In the genomic region with DNA sequence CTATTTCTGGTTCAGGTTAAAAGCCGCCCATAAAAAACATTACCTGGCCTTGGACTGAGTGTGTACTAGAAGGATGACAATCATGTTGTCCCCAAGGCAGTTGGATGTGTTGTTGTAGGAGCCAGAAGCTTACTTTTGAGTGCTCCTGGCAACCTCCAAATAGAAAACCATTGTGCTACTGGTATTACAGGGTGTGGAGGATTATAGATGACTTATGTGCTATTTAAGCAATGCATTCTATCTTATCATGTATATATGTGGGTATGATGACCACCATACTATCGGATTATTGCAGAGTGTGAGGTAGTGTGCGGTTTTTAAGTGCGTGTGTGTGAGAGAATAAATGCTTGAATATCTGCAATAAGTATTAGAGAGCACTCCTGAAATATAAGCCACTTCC, we compare ENCODE assay signal across 13 cellular contexts. TPM values are rescaled to one million over a fixed set of nuclear protein-coding genes. Genes with fewer than 3 reads are reported as not detected.
DNase-seq lines count a peak whose midpoint lies in the region; ATAC-seq, FAIRE-seq and TF ChIP-seq lines count a peak whose summit lies in the region.
"Had no signal": no experiment of that assay in that cellular context is flagged by ENCODE, and none has a peak within 500 bp of the region (broad histone marks: within the 10 kb centered on the region; RNA-seq: fewer than 3 reads in every experiment).

No MANE protein-coding gene starts in this region.

- H2BK5ac ChIP-seq in IMR-90 (ENCODE audit: low read depth, low read length, poor library complexity, severe bottlenecking): no peak overlapping the region

- H3K14ac ChIP-seq in IMR-90 (replicated peaks; ENCODE audit: low read depth, low read length): 0 out of 2 replicates have a peak overlapping the region, but pooled peaks have one; percentile 42

- dilution Hi-C loops in IMR-90 (cut with HindIII; ENCODE audit: low sequenced_read_pairs, unreplicated experiment): no loop called here

- H3K9ac ChIP-seq in IMR-90 (ENCODE audit: low read depth, low read length) (no peak overlapping the region), GM12878 (ENCODE audit: control insufficient read depth, insufficient read depth, low read length) (no peak overlapping the region)
- H3K9ac ChIP-seq: parathyroid adenoma had no signal

- POLR2A ChIA-PET in IMR-90 (lab: Charles Lee; ENCODE audit: unreplicated experiment) (interaction anchor here (0.5 kb wide), 1 partner anchor 10 kb away, joined by 3 read pairs; no protein-coding TSS in a partner anchor), GM12878 (lab: Charles Lee) (interaction anchor here (1.1 to 5.5 kb wide), 5 partner anchors 9 to 117 kb away, joined by 4 to 40 read pairs (median 5); partner anchors contain the start of gene MBNL1)

- H4K8ac ChIP-seq in IMR-90 (ENCODE audit: low read depth in 2 of 2, low read length in 2 of 2): no peak overlapping the region

- TF ChIP-seq POLR2A in IMR-90 (IDR thresholded peaks at IDR 0.05; ENCODE audit: low read depth, low read length) (no peak), GM12878 (IDR thresholded peaks at IDR 0.05; ENCODE audit: low read depth, low read length) (no peak)

- H3K4me1 Mint-ChIP-seq in CD14-positive monocyte: peaks cover 85% of the 10 kb centered on the region

- no peaks in the 10 kb centered on the region for H3K27me3 ChIP-seq in IMR-90 (ENCODE audit: control insufficient read depth, insufficient read depth, low read length)
- H3K27me3 ChIP-seq in GM12878 (replicated peaks in 1 of 2; ENCODE audit: control insufficient read depth in 2 of 2, insufficient read depth in 2 of 2, low read length in 1 of 2): no peaks in the 10 kb centered on the region
- no peaks in the 10 kb centered on the region for H3K27me3 ChIP-seq in pancreas
- H3K27me3 ChIP-seq: left lung had no signal

- no peaks in the 10 kb centered on the region for H3K9me3 Mint-ChIP-seq in CD14-positive monocyte
- H3K9me3 Mint-ChIP-seq: brain had no signal

- H3K18ac ChIP-seq in IMR-90 (ENCODE audit: low read depth, low read length): peak overlapping the region; percentile 5; the same call in 1 of the 2 replicates

- SMC1A ChIA-PET in GM12878 (lab: Charles Lee; ENCODE audit: uncharacterized antibody, unreplicated experiment): interaction anchor here (0.9 to 10.8 kb wide), 16 partner anchors 12 to 187 kb away, joined by 3 to 160 read pairs (median 7); partner anchors contain the start of gene MBNL1

- DNase-seq in CD14-positive monocyte (ENCODE audit: low spot score) (no peak), IMR-90 (no peak), GM12878 (ENCODE audit: low read depth, low spot score) (no peak), pancreas (no peak), AG08396 (ENCODE audit: low spot score) (no peak), NCI-H1436 (lab: John Stamatoyannopoulos, UW) (no peak), left ventricle myocardium superior (no peak)
- DNase-seq: left lung, NCI-H2171 had no signal

- H3K27ac ChIP-seq in IMR-90 (ENCODE audit: insufficient read depth, low read length) (no peak overlapping the region), GM12878 (ENCODE audit: control insufficient read depth, insufficient read depth) (peak overlapping the region; percentile 63), pancreas (peak overlapping the region in 3 of 4 donors; percentile 58 to 81 (median 62))
- H3K27ac ChIP-seq: C4-2B, parathyroid adenoma had no signal

- H4K91ac ChIP-seq in IMR-90 (ENCODE audit: insufficient read depth, low read depth, low read length): no peak overlapping the region

- BruUV-seq in IMR-90 (replicated peaks; lab: Mats Ljungman, UMichigan) (no TSS peak), GM12878 (replicated peaks; lab: Mats Ljungman, UMichigan) (no TSS peak)

- peaks cover 10% of the 10 kb centered on the region; the same call in 1 of the 2 replicates for H3K4me1 ChIP-seq in IMR-90 (ENCODE audit: control insufficient read depth, insufficient read depth, low read length)
- H3K4me1 ChIP-seq in GM12878 (ENCODE audit: control insufficient read depth, insufficient read depth, low read length): peaks cover 36% of the 10 kb centered on the region
- peaks cover 5 to 30% (median 22%) of the 10 kb centered on the region in 3 donors for H3K4me1 ChIP-seq in pancreas
- H3K4me1 ChIP-seq: parathyroid adenoma had no signal

- H3K4ac ChIP-seq in IMR-90 (ENCODE audit: low read depth, low read length): no peak overlapping the region

- H3K23ac ChIP-seq in IMR-90 (ENCODE audit: low read depth, low read length): no peak overlapping the region

- H3K36me3 ChIP-seq in IMR-90 (ENCODE audit: control insufficient read depth, insufficient read depth, low read length): no peaks in the 10 kb centered on the region
- H3K36me3 ChIP-seq in GM12878 (ENCODE audit: control insufficient read depth in 2 of 2, insufficient read depth in 2 of 2, low read length in 1 of 2): no peaks in the 10 kb centered on the region
- no peaks in the 10 kb centered on the region for H3K36me3 ChIP-seq in pancreas
- H3K36me3 ChIP-seq: left lung had no signal

- no peak for TF ChIP-seq EP300 in GM12878 (IDR thresholded peaks at IDR 0.05; ENCODE audit: borderline replicate concordance in 1 of 2, control insufficient read depth in 1 of 2, low read depth in 2 of 2, low read length in 2 of 2)

- no peak for ATAC-seq in IMR-90 (ENCODE audit: low read depth)
- peak; percentile 8 for ATAC-seq in GM12878
- ATAC-seq in pancreas: no peak
- no peak for ATAC-seq in HG03571 (IDR thresholded peaks at IDR 0.05; ENCODE audit: unreplicated experiment)
- ATAC-seq in left ventricle myocardium superior: no peak

- H3K27me3 Mint-ChIP-seq in CD14-positive monocyte (ENCODE audit: low read depth in 3 of 3): no peaks in the 10 kb centered on the region

- CTCF ChIA-PET in IMR-90 (lab: Yijun Ruan, JAX) (no interaction called here), GM12878 (lab: Yijun Ruan, JAX) (interaction anchor here (1.2 to 6.5 kb wide), 5 partner anchors 12 to 187 kb away, joined by 3 to 47 read pairs (median 4); partner anchors contain the start of gene MBNL1)

- FAIRE-seq in GM12878 (lab: Jason Lieb, UNC) (no peak), pancreas (lab: Jason Lieb, UNC) (no peak)

- H2BK20ac ChIP-seq in IMR-90 (ENCODE audit: low read depth, low read length): no peak overlapping the region

- WGBS in IMR-90 (ENCODE audit: extremely low coverage in 2 of 2, insufficient read length in 1 of 2), 2 experiments: 100% methylated on average over 1 of the region's 4 CpGs; no CpG with 5 or more reads in 1 of the 2 experiments
- 11% methylated on average over 4 of the region's 4 CpGs for WGBS in GM12878 (ENCODE audit: insufficient coverage, insufficient replicate concordance, low lambda C conversion rate, missing lambda C conversion rate)
- 90 to 92% methylated on average over 4 of the region's 4 CpGs for WGBS in pancreas, 2 donors

- H3K4me3 Mint-ChIP-seq in CD14-positive monocyte: no peak overlapping the region
- H3K4me3 Mint-ChIP-seq: brain had no signal

- RAD21 ChIA-PET in GM12878 (lab: Charles Lee; ENCODE audit: unreplicated experiment): interaction anchor here (0.5 to 7.5 kb wide), 13 partner anchors 12 to 187 kb away, joined by 3 to 108 read pairs (median 4); partner anchors contain the start of gene MBNL1

- intact Hi-C loops in CD14-positive monocyte (cut with micrococcal nuclease): no loop called here
- intact Hi-C loops in IMR-90 (cut with micrococcal nuclease): no loop called here
- intact Hi-C loops in GM12878 (cut with micrococcal nuclease; ENCODE audit: unreplicated experiment): no loop called here
- intact Hi-C loops in pancreas (cut with DNase I): no loop called here
- intact Hi-C loops in left ventricle myocardium superior (cut with micrococcal nuclease): no loop called here

- H3K4me3 ChIP-seq in IMR-90 (ENCODE audit: insufficient read depth, low read depth, low read length) (no peak overlapping the region), GM12878 (no peak overlapping the region; the same call in 1 of the 2 replicates), pancreas (no peak overlapping the region)
- H3K4me3 ChIP-seq: left lung had no signal

- H3K9me3 ChIP-seq in IMR-90 (ENCODE audit: control insufficient read depth, insufficient read depth, low read length) (no peaks in the 10 kb centered on the region), GM12878 (replicated peaks; ENCODE audit: control insufficient read depth, insufficient read depth, low read length) (peaks cover 4% of the 10 kb centered on the region), pancreas (no peaks in the 10 kb centered on the region)
- H3K9me3 ChIP-seq: left lung had no signal

- H4K20me1 ChIP-seq in IMR-90 (ENCODE audit: insufficient read depth, low read length) (no peaks in the 10 kb centered on the region), GM12878 (ENCODE audit: control insufficient read depth, insufficient read depth) (no peaks in the 10 kb centered on the region)

- in situ Hi-C loops in IMR-90 (cut with MboI; ENCODE audit: low sequenced_read_pairs): no loop called here
- in situ Hi-C loops in GM12878 (cut with MboI): no loop called here

- TF ChIP-seq CTCF in CD14-positive monocyte (IDR thresholded peaks at IDR 0.05) (no peak), IMR-90 (conservative IDR thresholded peaks at IDR 0.05; ENCODE audit: low read depth, low read length) (no peak), GM12878 (IDR thresholded peaks at IDR 0.05 in 2 of 3, conservative IDR thresholded peaks at IDR 0.05 in 1 of 3; ENCODE audit: control insufficient read depth in 2 of 3, extremely low read depth in 1 of 3, insufficient read depth in 1 of 3, low read depth in 3 of 3, low read length in 3 of 3) (no peak), pancreas (IDR thresholded peaks at IDR 0.05) (no peak)

- no peak overlapping the region for H2AK9ac ChIP-seq in IMR-90 (replicated peaks; ENCODE audit: low read depth, low read length, poor library complexity)

- H4K5ac ChIP-seq in IMR-90 (ENCODE audit: low read depth, low read length): no peak overlapping the region

- no peak for TF ChIP-seq RAD21 in IMR-90 (IDR thresholded peaks at IDR 0.05; ENCODE audit: low read length)
- no peak for TF ChIP-seq RAD21 in GM12878 (IDR thresholded peaks at IDR 0.05; ENCODE audit: insufficient read depth, low read depth, low read length)

- H3K4me2 ChIP-seq in IMR-90 (ENCODE audit: low read depth, low read length) (no peak overlapping the region), GM12878 (ENCODE audit: control insufficient read depth, insufficient read depth) (peak overlapping the region; percentile 56)

- H3K79me2 ChIP-seq in GM12878 (ENCODE audit: control insufficient read depth, insufficient read depth, low read length): peaks cover 19% of the 10 kb centered on the region
- H3K79me2 ChIP-seq: parathyroid adenoma had no signal

- no peak overlapping the region for H2AK5ac ChIP-seq in IMR-90 (ENCODE audit: low read depth, low read length)

- no peaks in the 10 kb centered on the region for H3K9me1 ChIP-seq in IMR-90 (ENCODE audit: insufficient read depth, low read length)

- no peak overlapping the region for H2BK120ac ChIP-seq in IMR-90 (ENCODE audit: low read depth, low read length)

- H3K36me3 Mint-ChIP-seq in CD14-positive monocyte: peaks cover 10 to 22% of the 10 kb centered on the region in 2 donors
- H3K36me3 Mint-ChIP-seq: brain had no signal

- H3K79me1 ChIP-seq in IMR-90 (ENCODE audit: low read depth in 1 of 2, low read length in 2 of 2): no peaks in the 10 kb centered on the region; a peak in 1 of 4 replicates

- H3K27ac Mint-ChIP-seq in CD14-positive monocyte: peak overlapping the region; percentile 86 to 98 (median 95)
- H3K27ac Mint-ChIP-seq: brain had no signal

- H2AFZ ChIP-seq in IMR-90 (replicated peaks; ENCODE audit: low read length, poor library complexity): no peak overlapping the region
- no peak overlapping the region for H2AFZ ChIP-seq in GM12878 (ENCODE audit: control insufficient read depth, low read depth, low read length)
- H2AFZ ChIP-seq: parathyroid adenoma had no signal

- no peak overlapping the region for H3K56ac ChIP-seq in IMR-90 (ENCODE audit: extremely low read depth, insufficient read depth, low read length)

- H2BK15ac ChIP-seq in IMR-90 (ENCODE audit: low read depth, low read length): no peak overlapping the region

RNA-seq across cellular contexts. Expression of gene MBNL1, which starts 11.9 kb away (rescaled TPM):
- polyA plus RNA-seq in CD14-positive monocyte (100 to 1,000 TPM; 191 to 204 TPM), IMR-90 (2012; rRNA removed) (127 and 129 TPM in 2 replicates), GM12878 (2011; rRNA removed) (80.9 and 82.1 TPM in 2 replicates), GM12878 (2014; fragmentation: Illumina TruSeq; extraction: Trizol) (200 and 216 TPM in 2 replicates), GM12878 (2014; fragmentation: Nextera tagmentation; extraction: Ambion mirVana) (10 to 100 TPM; 59.6 to 73.3 TPM), GM12878 (2014; rRNA removed) (132 and 143 TPM in 2 replicates), GM12878 (2016; fragmentation: Nextera tagmentation; extraction: Ambion mirVana) (100 to 1,000 TPM; 141 to 146 TPM), pancreas (10 to 100 TPM; 15.2 to 22.2 TPM)
- total RNA-seq in IMR-90 (2012; rRNA removed) (515 and 664 TPM in 2 replicates), GM12878 (2014; rRNA removed) (337 and 351 TPM in 2 replicates), GM12878 (2014; rRNA removed; fragmentation: Illumina TruSeq; extraction: Trizol) (218 TPM in 2 replicates), GM12878 (2021) (239 and 247 TPM in 2 replicates), pancreas (10 to 100 TPM; 30.5 to 73.2 (median 49.2) TPM), left ventricle myocardium superior (172 TPM)
- polyA plus RNA-seq in IMR-90 (2012; cell fraction: cytosol; rRNA removed): 41.6 and 47.4 TPM in 2 replicates
- polyA plus RNA-seq in IMR-90 (2012; cell fraction: nucleus; rRNA removed; ENCODE audit: low replicate concordance): 48.0 and 82.1 TPM in 2 replicates
- 485 and 489 TPM in 2 replicates for total RNA-seq in GM12878 (2013; cell fraction: nucleolus; rRNA removed)
- 64.8 TPM for polyA plus RNA-seq in GM12878 (2011; ENCODE audit: low read depth)
- 104 and 129 TPM in 2 replicates for polyA plus RNA-seq in GM12878 (2011; cell fraction: cytosol; rRNA removed)
- 52.1 and 62.2 TPM in 2 replicates for polyA plus RNA-seq in GM12878 (2011; cell fraction: nucleus; rRNA removed)
- 94.4 and 94.6 TPM in 2 replicates for polyA plus RNA-seq in GM12878 (2012)
- polyA minus RNA-seq in GM12878 (2011; rRNA and poly(A)+ RNA removed): 286 and 329 TPM in 2 replicates
- polyA minus RNA-seq in GM12878 (2011; cell fraction: cytosol; rRNA and poly(A)+ RNA removed): 138 and 193 TPM in 2 replicates
- 137 and 215 TPM in 2 replicates for polyA minus RNA-seq in GM12878 (2011; cell fraction: nucleus; rRNA and poly(A)+ RNA removed)
